ENCODE assay signal across 20 cellular contexts in genomic region chr10:118395919-118396318, GRCh38. TPM values are rescaled to one million over a fixed set of nuclear protein-coding genes. Genes with fewer than 3 reads are reported as not detected.
A peak's percentile ranks its signal among the peaks of the same experiment; 100 is the strongest.
DNase-seq lines count a peak whose midpoint lies in the region; ATAC-seq, FAIRE-seq and TF ChIP-seq lines count a peak whose summit lies in the region.
"Had no signal": no experiment of that assay in that cellular context is flagged by ENCODE, and none has a peak within 500 bp of the region (broad histone marks: within the 10 kb centered on the region; RNA-seq: fewer than 3 reads in every experiment).

No MANE protein-coding gene starts in this region.

- H3K27me3 ChIP-seq in breast epithelium (no peaks in the 10 kb centered on the region), bronchial epithelial cell (ENCODE audit: control insufficient read depth, insufficient read depth, low read length) (peaks cover 1% of the 10 kb centered on the region)
- no peaks in the 10 kb centered on the region for H3K27me3 ChIP-seq in CD8-positive, alpha-beta memory T cell (ENCODE audit: insufficient read depth, low read length, poor library complexity, severe bottlenecking)

- H3K36me3 ChIP-seq in breast epithelium (no peaks in the 10 kb centered on the region), bronchial epithelial cell (ENCODE audit: control insufficient read depth, insufficient read depth, low read length) (no peaks in the 10 kb centered on the region)
- H3K36me3 ChIP-seq in CD8-positive, alpha-beta memory T cell (ENCODE audit: insufficient read depth, low read length): no peaks in the 10 kb centered on the region

- TF ChIP-seq CTCF in MCF 10A (IDR thresholded peaks at IDR 0.05; ENCODE audit: unreplicated experiment) (no peak), breast epithelium (IDR thresholded peaks at IDR 0.05) (no peak), NB4 (IDR thresholded peaks at IDR 0.05; ENCODE audit: low read depth, low read length) (no peak), bronchial epithelial cell (IDR thresholded peaks at IDR 0.05; ENCODE audit: insufficient read depth, low read length, severe bottlenecking) (no peak)

- no peak overlapping the region for H3K27ac ChIP-seq in breast epithelium
- no peak overlapping the region for H3K27ac ChIP-seq in CD8-positive, alpha-beta memory T cell (ENCODE audit: low read depth, low read length)
- H3K27ac ChIP-seq: C4-2B had no signal

- H3K27ac Mint-ChIP-seq in MCF 10A (ENCODE audit: low read depth, unreplicated experiment): no peak overlapping the region
- peak overlapping the region; percentile 70 for H3K27ac Mint-ChIP-seq in memory B cell
- H3K27ac Mint-ChIP-seq in activated CD4-positive, alpha-beta memory T cell treated with anti-CD3 and anti-CD28 coated beads for 36 hours: no peak overlapping the region
- no peak overlapping the region for H3K27ac Mint-ChIP-seq in CD8-positive, alpha-beta memory T cell
- H3K27ac Mint-ChIP-seq: B cell; CD4-positive, alpha-beta memory T cell; HFFc6 had no signal

- ATAC-seq in memory B cell (ENCODE audit: low read depth) (no peak), SK-N-SH treated with all-trans-retinoic acid at 6 μM for 48 hours (no peak)
- ATAC-seq: HepG2 had no signal

- H3K36me3 Mint-ChIP-seq in MCF 10A (ENCODE audit: insufficient read depth, unreplicated experiment) (no peaks in the 10 kb centered on the region), memory B cell (no peaks in the 10 kb centered on the region)
- H3K36me3 Mint-ChIP-seq in activated CD4-positive, alpha-beta memory T cell treated with anti-CD3 and anti-CD28 coated beads for 36 hours: no peaks in the 10 kb centered on the region
- H3K36me3 Mint-ChIP-seq in CD8-positive, alpha-beta memory T cell: no peaks in the 10 kb centered on the region
- H3K36me3 Mint-ChIP-seq: CD4-positive, alpha-beta memory T cell had no signal

- no peak overlapping the region for H3K4me3 ChIP-seq in breast epithelium
- no peak overlapping the region for H3K4me3 ChIP-seq in NB4 (ENCODE audit: low read depth, low read length)
- no peak overlapping the region for H3K4me3 ChIP-seq in bronchial epithelial cell (ENCODE audit: low read depth, low read length)
- no peak overlapping the region for H3K4me3 ChIP-seq in CD8-positive, alpha-beta memory T cell (ENCODE audit: low read length)

- peaks cover 2% of the 10 kb centered on the region for H3K27me3 Mint-ChIP-seq in MCF 10A (ENCODE audit: insufficient read depth, unreplicated experiment)
- H3K27me3 Mint-ChIP-seq in memory B cell: peaks cover 5% of the 10 kb centered on the region
- peaks cover 8% of the 10 kb centered on the region for H3K27me3 Mint-ChIP-seq in activated CD4-positive, alpha-beta memory T cell treated with anti-CD3 and anti-CD28 coated beads for 36 hours
- peaks cover 11 to 46% of the 10 kb centered on the region in 2 donors for H3K27me3 Mint-ChIP-seq in CD8-positive, alpha-beta memory T cell

- no peaks in the 10 kb centered on the region for H3K4me1 ChIP-seq in breast epithelium
- no peaks in the 10 kb centered on the region for H3K4me1 ChIP-seq in CD8-positive, alpha-beta memory T cell (ENCODE audit: insufficient read depth, low read length)

- POLR2A ChIA-PET in MCF 10A (lab: Yijun Ruan, JAX): interaction anchor here (0.7 to 1.5 kb wide), 4 partner anchors 10 to 26 kb away, joined by 3 to 5 read pairs (median 3); no protein-coding TSS in a partner anchor
- POLR2A ChIA-PET in activated CD4-positive, alpha-beta memory T cell treated with anti-CD3 and anti-CD28 coated beads for 36 hours (lab: Charles Lee): no interaction called here
- POLR2A ChIA-PET in CD8-positive, alpha-beta memory T cell (lab: Charles Lee): no interaction called here

- DNase-seq in MCF 10A (ENCODE audit: unreplicated experiment) (peak; percentile 56), breast epithelium (ENCODE audit: low spot score in 2 of 2) (no peak), NB4 (ENCODE audit: low read depth) (peak; percentile 34), bronchial epithelial cell (ENCODE audit: low read depth) (peak; percentile 74), memory B cell (ENCODE audit: low spot score in 2 of 2) (no peak)
- DNase-seq in activated CD4-positive, alpha-beta memory T cell treated with anti-CD3 and anti-CD28 coated beads for 36 hours: no peak
- no peak for DNase-seq in CD8-positive, alpha-beta memory T cell
- DNase-seq: CD4-positive, alpha-beta memory T cell; COR-L47; DMS53; GF-D8; HCEC 1CT; HFFc6 had no signal

- TF ChIP-seq POLR2A in breast epithelium (IDR thresholded peaks at IDR 0.05): no peak
- TF ChIP-seq POLR2A in NB4 (IDR thresholded peaks at IDR 0.05; ENCODE audit: extremely low read depth, insufficient read length): no peak

- H3K4me1 Mint-ChIP-seq in MCF 10A (ENCODE audit: insufficient read depth, unreplicated experiment) (no peaks in the 10 kb centered on the region), memory B cell (peaks cover 9% of the 10 kb centered on the region)
- H3K4me1 Mint-ChIP-seq in activated CD4-positive, alpha-beta memory T cell treated with anti-CD3 and anti-CD28 coated beads for 36 hours (ENCODE audit: low read depth): peaks cover 4% of the 10 kb centered on the region
- peaks cover 2 to 7% (median 4%) of the 10 kb centered on the region in 3 donors for H3K4me1 Mint-ChIP-seq in CD8-positive, alpha-beta memory T cell

- H3K9me3 ChIP-seq in breast epithelium: no peaks in the 10 kb centered on the region
- H3K9me3 ChIP-seq in CD8-positive, alpha-beta memory T cell (ENCODE audit: low read length): no peaks in the 10 kb centered on the region

- no TSS peak for BruUV-seq in MCF 10A (replicated peaks; lab: Mats Ljungman, UMichigan)

- CTCF ChIA-PET in MCF 10A (lab: Yijun Ruan, JAX): interaction anchor here (0.8 to 1.7 kb wide), 2 partner anchors 14 to 954 kb away, joined by 3 read pairs; no protein-coding TSS in a partner anchor
- CTCF ChIA-PET in activated CD4-positive, alpha-beta memory T cell treated with anti-CD3 and anti-CD28 coated beads for 36 hours (lab: Charles Lee): no interaction called here
- CTCF ChIA-PET in CD8-positive, alpha-beta memory T cell (lab: Charles Lee): no interaction called here

- H3K9me3 Mint-ChIP-seq in MCF 10A (ENCODE audit: unreplicated experiment) (peaks cover under 1% of the 10 kb centered on the region), memory B cell (no peaks in the 10 kb centered on the region)
- H3K9me3 Mint-ChIP-seq in activated CD4-positive, alpha-beta memory T cell treated with anti-CD3 and anti-CD28 coated beads for 36 hours: no peaks in the 10 kb centered on the region
- peaks cover 0 to 2% (median 0%) of the 10 kb centered on the region in 5 donors for H3K9me3 Mint-ChIP-seq in CD8-positive, alpha-beta memory T cell
- H3K9me3 Mint-ChIP-seq: CD4-positive, alpha-beta memory T cell; HFFc6 had no signal

- intact Hi-C loops in MCF 10A (cut with micrococcal nuclease) (no loop called here), breast epithelium (cut with DNase I; ENCODE audit: low total_unique reads) (no loop called here)
- intact Hi-C loops in activated CD4-positive, alpha-beta memory T cell treated with anti-CD3 and anti-CD28 coated beads for 36 hours (cut with micrococcal nuclease): no loop called here

- no peak overlapping the region for H3K4me3 Mint-ChIP-seq in MCF 10A (ENCODE audit: unreplicated experiment)
- H3K4me3 Mint-ChIP-seq in memory B cell: no peak overlapping the region
- no peak overlapping the region for H3K4me3 Mint-ChIP-seq in activated CD4-positive, alpha-beta memory T cell treated with anti-CD3 and anti-CD28 coated beads for 36 hours
- no peak overlapping the region for H3K4me3 Mint-ChIP-seq in CD8-positive, alpha-beta memory T cell
- H3K4me3 Mint-ChIP-seq: CD4-positive, alpha-beta memory T cell; HFFc6 had no signal

- no peak for FAIRE-seq in bronchial epithelial cell (lab: Jason Lieb, UNC)
- FAIRE-seq: D721Med, GM18507, HepG2, HTR-8/SVneo had no signal

TF ChIP-seq in SK-N-SH treated with all-trans-retinoic acid at 6 μM for 48 hours, 23 proteins besides CTCF, POLR2A, EP300 and RAD21 (continues in another document):
- TF ChIP-seq SNAI2 (CRISPR knock-in tag; IDR thresholded peaks at IDR 0.05) (no peak), ZNF70 (CRISPR knock-in tag; IDR thresholded peaks at IDR 0.05) (no peak), ZFP30 (CRISPR knock-in tag; IDR thresholded peaks at IDR 0.05) (no peak), PPARA (CRISPR knock-in tag; IDR thresholded peaks at IDR 0.05; ENCODE audit: borderline replicate concordance) (no peak), PATZ1 (CRISPR knock-in tag; IDR thresholded peaks at IDR 0.05; ENCODE audit: borderline replicate concordance) (no peak), POU6F1 (CRISPR knock-in tag; IDR thresholded peaks at IDR 0.05; ENCODE audit: borderline replicate concordance, low read depth) (no peak)

RNA-seq across cellular contexts. Expression of gene FAM204A, which starts 53.8 kb away (rescaled TPM):
- total RNA-seq in MCF 10A (2022): 101 and 103 TPM in 2 replicates
- total RNA-seq in breast epithelium: 10 to 100 TPM; 28.2 to 71.4 (median 59.6) TPM
- total RNA-seq in bronchial epithelial cell: 51.9 and 62.2 TPM in 2 replicates
- 10 to 100 TPM; 63.5 to 64.8 TPM for total RNA-seq in activated CD4-positive, alpha-beta memory T cell treated with anti-CD3 and anti-CD28 coated beads for 36 hours
- 10 to 100 TPM; 66.3 to 71.6 TPM for total RNA-seq in CD8-positive, alpha-beta memory T cell
- polyA plus RNA-seq in CD8-positive, alpha-beta memory T cell: 106 TPM

Comparison
In these comparisons a context has a peak if more than half of its experiments do, and no peak if none do; other contexts are left out.
1. DNase-seq: peak in MCF 10A (single experiment), NB4 (single experiment) and bronchial epithelial cell (single experiment); none in breast epithelium (0 of 2), memory B cell (0 of 2), activated CD4-positive, alpha-beta memory T cell treated with anti-CD3 and anti-CD28 coated beads for 36 hours (single experiment) and CD8-positive, alpha-beta memory T cell (0 of 5).